ENCODE assay signal across 10 cellular contexts in genomic region chr16:84526794-84527485, GRCh38. TPM values are rescaled to one million over a fixed set of nuclear protein-coding genes. Genes with fewer than 3 reads are reported as not detected.
DNase-seq lines count a peak whose midpoint lies in the region; ATAC-seq, FAIRE-seq and TF ChIP-seq lines count a peak whose summit lies in the region.
"Had no signal": no experiment of that assay in that cellular context is flagged by ENCODE, and none has a peak within 500 bp of the region (broad histone marks: within the 10 kb centered on the region; RNA-seq: fewer than 3 reads in every experiment).

No MANE protein-coding gene starts in this region.

- no peaks in the 10 kb centered on the region for H4K20me1 ChIP-seq in K562 (replicated peaks; ENCODE audit: control insufficient read depth, insufficient read depth, low read length)
- H4K20me1 ChIP-seq in PC-9 (ENCODE audit: insufficient read depth), result no peaks in the 10 kb centered on the region

- H3K4me2 ChIP-seq in K562 (ENCODE audit: insufficient read depth, low read length) (no peak overlapping the region), skeletal muscle satellite cell (ENCODE audit: low read length) (peak overlapping the region; percentile 67), PC-9 (no peak overlapping the region)

- H3K9me3 ChIP-seq in K562 (replicated peaks; ENCODE audit: control insufficient read depth, insufficient read depth, low read depth, low read length) (no peaks in the 10 kb centered on the region), kidney (ENCODE audit: control insufficient read depth in 1 of 2, low read length in 2 of 2) (no peaks in the 10 kb centered on the region), skeletal muscle satellite cell (replicated peaks; ENCODE audit: low read length) (peaks cover 6% of the 10 kb centered on the region), PC-9 (ENCODE audit: insufficient read depth, low read depth) (no peaks in the 10 kb centered on the region)

- H3K36me3 ChIP-seq in K562 (ENCODE audit: control insufficient read depth, insufficient read depth, low read length), result no peaks in the 10 kb centered on the region
- H3K36me3 ChIP-seq in kidney (ENCODE audit: control insufficient read depth in 1 of 2, insufficient read depth in 2 of 2, low read length in 2 of 2), result no peaks in the 10 kb centered on the region
- H3K36me3 ChIP-seq in skeletal muscle satellite cell (ENCODE audit: insufficient read depth, low read length), result no peaks in the 10 kb centered on the region
- no peaks in the 10 kb centered on the region for H3K36me3 ChIP-seq in PC-9 (ENCODE audit: low read depth)

- intact Hi-C loops in K562 (cut with micrococcal nuclease) (no loop called here), kidney (cut with DNase I) (no loop called here), PC-9 (cut with micrococcal nuclease; ENCODE audit: unreplicated experiment) (no loop called here)

- no peaks in the 10 kb centered on the region for H3K9me2 ChIP-seq in PC-9 (ENCODE audit: insufficient read depth)

- ATAC-seq in K562 (peak; percentile 10; the same call in 2 of the 3 replicates), GM18868 (IDR thresholded peaks at IDR 0.05; ENCODE audit: unreplicated experiment) (no peak)

- peaks cover 2 to 20% of the 10 kb centered on the region in 2 experiments; a peak in 3 of 5 replicates for H3K4me1 ChIP-seq in K562 (replicated peaks in 1 of 2; ENCODE audit: control insufficient read depth in 2 of 2, insufficient read depth in 2 of 2, low read length in 2 of 2)
- H3K4me1 ChIP-seq in kidney (ENCODE audit: control insufficient read depth in 1 of 2, insufficient read depth in 1 of 2, low read depth in 1 of 2, low read length in 2 of 2), result peaks cover 5 to 12% of the 10 kb centered on the region in 2 donors
- peaks cover 22% of the 10 kb centered on the region for H3K4me1 ChIP-seq in skeletal muscle satellite cell (ENCODE audit: control insufficient read depth, insufficient read depth, low read length)
- H3K4me1 ChIP-seq in PC-9 (replicated peaks; ENCODE audit: insufficient read depth), result no peaks in the 10 kb centered on the region

- POLR2A ChIA-PET in K562 (lab: Yijun Ruan, JAX), result interaction anchor here (0.6 to 1.8 kb wide), 2 partner anchors 11 to 25 kb away, joined by 3 to 11 read pairs; no protein-coding TSS in a partner anchor
- POLR2A ChIA-PET in PC-9 (lab: Charles Lee; ENCODE audit: unreplicated experiment), result interaction anchor here (0.6 kb wide), 1 partner anchor 795 kb away, joined by 7 read pairs; no protein-coding TSS in a partner anchor

- H3K9ac ChIP-seq in K562 (ENCODE audit: insufficient read depth in 1 of 2, low read depth in 2 of 2, low read length in 2 of 2), result no peak overlapping the region
- no peak overlapping the region for H3K9ac ChIP-seq in kidney (ENCODE audit: low read length in 2 of 2)
- H3K9ac ChIP-seq in skeletal muscle satellite cell (ENCODE audit: low read depth, low read length), result peak overlapping the region; percentile 47

- TF ChIP-seq RAD21 in K562 (CRISPR knock-in tag; conservative IDR thresholded peaks at IDR 0.05 in 1 of 2, IDR thresholded peaks at IDR 0.05 in 1 of 2), result no peak

- H3K4me3 ChIP-seq in K562 (no peak overlapping the region), kidney (ENCODE audit: low read length in 2 of 2) (peak overlapping the region in 1 of 2 donors; percentile 30), skeletal muscle satellite cell (ENCODE audit: low read length) (no peak overlapping the region), PC-9 (no peak overlapping the region)

- 49% methylated on average over 24 of the region's 25 CpGs for WGBS in K562 (ENCODE audit: insufficient coverage, low coverage, missing lambda C conversion rate)

- H3K27me3 ChIP-seq in K562 (ENCODE audit: control insufficient read depth in 2 of 2, insufficient read depth in 2 of 2, low read length in 2 of 2) (peaks cover 0 to 3% of the 10 kb centered on the region in 2 experiments; a peak in 2 of 5 replicates), skeletal muscle satellite cell (ENCODE audit: control insufficient read depth, insufficient read depth, low read length) (no peaks in the 10 kb centered on the region), PC-9 (ENCODE audit: insufficient read depth, low read depth) (peaks cover 12% of the 10 kb centered on the region; the same call in 1 of the 2 replicates)

- H2AFZ ChIP-seq in K562 (ENCODE audit: low read depth, low read length) (peak overlapping the region; percentile 65), PC-9 (no peak overlapping the region)

- CTCF ChIA-PET in K562 (lab: Yijun Ruan, JAX; ENCODE audit: low intra/inter-chr PET ratio) (interaction anchor here (0.7 kb wide), 1 partner anchor 425 kb away, joined by 3 read pairs; no protein-coding TSS in a partner anchor), PC-9 (lab: Charles Lee) (no interaction called here)

- in situ Hi-C loops in K562 (cut with MboI), result no loop called here
- in situ Hi-C loops in GM13976 (cut with MboI; ENCODE audit: low sequenced_read_pairs, unreplicated experiment), result no loop called here

- BruUV-seq in K562 (replicated peaks; lab: Mats Ljungman, UMichigan) (no TSS peak), PC-9 (replicated peaks; lab: Mats Ljungman, UMichigan) (no TSS peak)

- no peaks in the 10 kb centered on the region for H3K9me1 ChIP-seq in K562 (ENCODE audit: control insufficient read depth, insufficient read depth, low read length)

- no peak for TF ChIP-seq EP300 in K562 (IDR thresholded peaks at IDR 0.05; ENCODE audit: low read length)

- no peak for TF ChIP-seq POLR2A in K562 (conservative IDR thresholded peaks at IDR 0.05)

- DNase-seq in ELR (ENCODE audit: low read depth), result peak; percentile 75
- DNase-seq in K562 (ENCODE audit: extremely low read depth in 1 of 4, low spot score in 3 of 4), result no peak
- no peak for DNase-seq in kidney
- no peak for DNase-seq in OCI-M2 (lab: John Stamatoyannopoulos, UW; ENCODE audit: unreplicated experiment)
- no peak for DNase-seq in GM13976 (ENCODE audit: low spot score)
- DNase-seq in PC-9, result no peak
- DNase-seq: activated B cell treated with CpG ODN at 0.5 μM for 24 hours had no signal

- FAIRE-seq in K562 (lab: Jason Lieb, UNC), result no peak
- no peak for FAIRE-seq in kidney (lab: Jason Lieb, UNC)
- FAIRE-seq: G401.6 had no signal

- no peak for TF ChIP-seq CTCF in K562 (IDR thresholded peaks at IDR 0.05 in 2 of 3, conservative IDR thresholded peaks at IDR 0.05 in 1 of 3; ENCODE audit: insufficient read depth in 2 of 3, low read depth in 1 of 3, low read length in 3 of 3)
- TF ChIP-seq CTCF in kidney (IDR thresholded peaks at IDR 0.05; ENCODE audit: borderline replicate concordance, extremely low read depth, insufficient read depth), result no peak
- no peak for TF ChIP-seq CTCF in GM13976 (IDR thresholded peaks at IDR 0.05; ENCODE audit: borderline replicate concordance, control extremely low read depth, extremely low read depth, insufficient read depth, missing control alignments)
- no peak for TF ChIP-seq CTCF in PC-9 (conservative IDR thresholded peaks at IDR 0.05)

- H3F3A ChIP-seq in PC-9 (ENCODE audit: insufficient read depth, low read depth), result no peaks in the 10 kb centered on the region

- H3K79me2 ChIP-seq in K562 (ENCODE audit: control insufficient read depth, insufficient read depth, low read length) (no peaks in the 10 kb centered on the region), PC-9 (ENCODE audit: low read depth) (no peaks in the 10 kb centered on the region)

- H3K27ac ChIP-seq in K562 (ENCODE audit: extremely low read depth, low read depth, low read length), result no peak overlapping the region
- peak overlapping the region; percentile 26 to 74 for H3K27ac ChIP-seq in kidney (ENCODE audit: low read depth in 2 of 2, low read length in 2 of 2)
- H3K27ac ChIP-seq in PC-9, result no peak overlapping the region

TF ChIP-seq in K562, 482 proteins besides CTCF, POLR2A, EP300 and RAD21 (continues in another document):
- 0 out of 2 replicates have a peak, but pooled peaks have one; percentile 8 for TF ChIP-seq USF2 (CRISPR knock-in tag; IDR thresholded peaks at IDR 0.05)

RNA-seq across cellular contexts. Expression of gene MEAK7, which starts 22.5 kb away (rescaled TPM):
- total RNA-seq in K562 (2011; cell fraction: chromatin; rRNA removed; ENCODE audit: low replicate concordance), result 28.0 and 31.3 TPM in 2 replicates
- total RNA-seq in K562 (2011; cell fraction: nucleolus; rRNA removed), result 15.3 and 17.1 TPM in 2 replicates
- 20.8 and 27.1 TPM in 2 replicates for total RNA-seq in K562 (2011; cell fraction: nucleoplasm; rRNA removed)
- total RNA-seq in K562 (2014; rRNA removed), result 6.1 and 7.8 TPM in 2 replicates
- 5.2 and 5.6 TPM in 2 replicates for total RNA-seq in K562 (2014; rRNA removed; fragmentation: Illumina TruSeq; extraction: Trizol)
- total RNA-seq in K562 (2015; rRNA removed; fragmentation: Illumina TruSeq; extraction: Trizol), result 6.5 and 6.6 TPM in 2 replicates
- 9.8 and 10.0 TPM in 2 replicates for total RNA-seq in K562 (2021)
- polyA plus RNA-seq in K562 (2011; rRNA removed), result 13.2 and 14.5 TPM in 2 replicates
- polyA plus RNA-seq in K562 (2011; cell fraction: cytosol; rRNA removed), result 10.5 and 17.4 TPM in 2 replicates
- 10.3 and 11.5 TPM in 2 replicates for polyA plus RNA-seq in K562 (2011; cell fraction: nucleus; rRNA removed)
- polyA plus RNA-seq in K562 (2012), result 7.7 and 9.3 TPM in 2 replicates
- polyA plus RNA-seq in K562 (2014; fragmentation: Illumina TruSeq; extraction: Trizol), result 8.7 and 8.8 TPM in 2 replicates
- 1 to 10 TPM; 1.4 to 1.8 TPM for polyA plus RNA-seq in K562 (2014; fragmentation: Nextera tagmentation; extraction: Ambion mirVana)
- polyA plus RNA-seq in K562 (2014; rRNA removed), result 6.2 and 6.3 TPM in 2 replicates
- polyA minus RNA-seq in K562 (2011; rRNA and poly(A)+ RNA removed), result 14.5 and 17.2 TPM in 2 replicates
- 9.0 and 11.2 TPM in 2 replicates for polyA minus RNA-seq in K562 (2011; cell fraction: cytosol; rRNA and poly(A)+ RNA removed)
- 7.8 and 14.0 TPM in 2 replicates for polyA minus RNA-seq in K562 (2011; cell fraction: nucleus; rRNA and poly(A)+ RNA removed)
- 30.6 TPM for total RNA-seq in kidney
- polyA plus RNA-seq in kidney (ENCODE audit: insufficient read depth, low read depth, low replicate concordance), result 6.3 TPM
- 27.3 and 40.1 TPM in 2 replicates for total RNA-seq in skeletal muscle satellite cell (2012; rRNA removed)
- 73.4 and 74.6 TPM in 2 replicates for total RNA-seq in PC-9 (2021)

Comparison
In these comparisons a context has a peak if more than half of its experiments do, and no peak if none do; other contexts are left out.
1. H3K27ac ChIP-seq: peak in kidney (2 of 2); none in K562 (single experiment) and PC-9 (single experiment).